ENCODE assay signal across 17 cellular contexts in genomic region chr5:134417707-134418106, GRCh38.
"Had no signal": no experiment of that assay in that cellular context is flagged by ENCODE, and none has a peak within 500 bp of the region (broad histone marks: within the 10 kb centered on the region; RNA-seq: fewer than 3 reads in every experiment).

No MANE protein-coding gene starts in this region.

- H3K79me2 ChIP-seq: parathyroid adenoma had no signal

- ATAC-seq: esophagus mucosa, heart left ventricle, psoas muscle had no signal

- H3K27ac Mint-ChIP-seq: nephron had no signal

- H3K27me3 ChIP-seq: heart left ventricle, sigmoid colon had no signal

- H3K4me3 ChIP-seq: heart left ventricle, left ventricle myocardium inferior, lung, psoas muscle, sigmoid colon, skin epidermis had no signal

- H2AFZ ChIP-seq: parathyroid adenoma had no signal

- DNase-seq: effector memory CD4-positive, alpha-beta T cell; heart left ventricle; hypothalamus; islet precursor cell; left ventricle myocardium inferior; mesenchymal stem cell; midbrain; psoas muscle; sigmoid colon; stimulated activated CD4-positive, alpha-beta T cell treated with anti-CD3 and anti-CD28 coated beads, Interleukin-12 subunit alpha, Interleukin-12 subunit beta, amount 100 ng/mL, for 4 hours; stimulated activated naive CD4-positive, alpha-beta T cell treated with Interleukin-2 at 50 U/mL for 16 hours; trophoblast cell had no signal

- H3K27ac ChIP-seq: heart left ventricle, left ventricle myocardium inferior, parathyroid adenoma, psoas muscle, sigmoid colon, skin epidermis had no signal

- H3K4me1 Mint-ChIP-seq: nephron had no signal

- H3K36me3 ChIP-seq: heart left ventricle, left ventricle myocardium inferior, sigmoid colon had no signal

- H3K4me3 Mint-ChIP-seq: nephron had no signal

- H3K9ac ChIP-seq: parathyroid adenoma had no signal
